ENCODE assay signal across 18 cellular contexts in the genomic region with DNA sequence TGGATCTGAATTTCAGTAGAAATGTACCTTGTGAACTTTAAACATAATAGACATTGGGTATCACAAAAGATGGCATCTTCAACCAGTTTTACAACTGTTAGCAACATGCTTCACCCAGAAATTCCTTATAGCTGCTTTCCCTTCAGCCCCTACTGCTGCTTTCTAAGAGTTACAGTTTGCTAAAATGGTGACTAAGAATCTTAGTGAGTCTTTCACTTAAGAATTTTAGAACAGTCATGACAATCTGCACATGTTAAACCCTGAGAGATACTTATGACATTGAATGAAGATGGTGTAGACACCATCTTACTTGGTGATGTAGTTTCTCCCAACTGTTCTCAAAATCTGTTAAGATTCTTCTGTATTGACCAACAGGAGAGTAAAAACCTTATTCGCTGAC.
DNase-seq lines count a peak whose midpoint lies in the region; ATAC-seq and TF ChIP-seq lines count a peak whose summit lies in the region.
"Had no signal": no experiment of that assay in that cellular context is flagged by ENCODE, and none has a peak within 500 bp of the region (broad histone marks: within the 10 kb centered on the region; RNA-seq: fewer than 3 reads in every experiment).

No MANE protein-coding gene starts in this region.

- no peak for TF ChIP-seq RAD21 in SK-N-SH (IDR thresholded peaks at IDR 0.05; ENCODE audit: low read length)

- WGBS in SK-N-SH (ENCODE audit: low lambda C conversion rate), result 91% methylated on average over 1 of the region's 1 CpG

- TF ChIP-seq CTCF in SK-N-SH (IDR thresholded peaks at IDR 0.05) (no peak), PC-3 (conservative IDR thresholded peaks at IDR 0.05; ENCODE audit: low read depth, low read length) (no peak), epithelial cell of esophagus (IDR thresholded peaks at IDR 0.05; ENCODE audit: insufficient read depth, low read depth, low read length, missing control alignments) (no peak)

- TF ChIP-seq EP300 in SK-N-SH (IDR thresholded peaks at IDR 0.05; ENCODE audit: borderline replicate concordance in 1 of 2, low read depth in 1 of 2, low read length in 1 of 2), result no peak

- H3K27me3 ChIP-seq in SK-N-SH (ENCODE audit: insufficient read depth) (no peaks in the 10 kb centered on the region), PC-3 (ENCODE audit: low read length) (no peaks in the 10 kb centered on the region), MG63 (no peaks in the 10 kb centered on the region)

- H2AFZ ChIP-seq in SK-N-SH (ENCODE audit: low read depth) (no peak overlapping the region), PC-3 (ENCODE audit: low read length) (no peak overlapping the region)

- no peak overlapping the region for H3K4me2 ChIP-seq in SK-N-SH
- H3K4me2 ChIP-seq in PC-3 (ENCODE audit: low read length), result no peak overlapping the region

- no peaks in the 10 kb centered on the region for H3K9me2 ChIP-seq in SK-N-SH
- no peaks in the 10 kb centered on the region for H3K9me2 ChIP-seq in PC-3 (replicated peaks; ENCODE audit: low read length)

- H4K20me1 ChIP-seq in SK-N-SH (ENCODE audit: insufficient read depth), result no peaks in the 10 kb centered on the region
- no peaks in the 10 kb centered on the region for H4K20me1 ChIP-seq in PC-3 (ENCODE audit: low read length)

- H3K27ac ChIP-seq in SK-N-SH (ENCODE audit: low read depth in 2 of 2, low read length in 1 of 2) (no peak overlapping the region), PC-3 (ENCODE audit: low read length) (no peak overlapping the region)
- H3K27ac ChIP-seq: 22Rv1, C4-2B, RWPE1 had no signal

- no peaks in the 10 kb centered on the region for H3F3A ChIP-seq in SK-N-SH (replicated peaks; ENCODE audit: insufficient read depth)
- H3F3A ChIP-seq in PC-3 (ENCODE audit: low read length, unreplicated experiment), result no peaks in the 10 kb centered on the region

- CTCF ChIA-PET in SK-N-SH (lab: Yijun Ruan, JAX), result interaction anchor here (0.6 kb wide), 1 partner anchor 113 kb away, joined by 3 read pairs; no protein-coding TSS in a partner anchor
- CTCF ChIA-PET in PC-3 (lab: Charles Lee), result interaction anchor here (0.7 kb wide), 1 partner anchor 915 kb away, joined by 4 read pairs; no protein-coding TSS in a partner anchor

- BruUV-seq in PC-3 (replicated peaks; lab: Mats Ljungman, UMichigan), result no TSS peak

- no peaks in the 10 kb centered on the region for H3K79me2 ChIP-seq in SK-N-SH (ENCODE audit: insufficient read depth)
- no peaks in the 10 kb centered on the region for H3K79me2 ChIP-seq in PC-3 (ENCODE audit: low read length)

- intact Hi-C loops in PC-3 (cut with micrococcal nuclease), result no loop called here

- DNase-seq in SK-N-SH, result no peak
- peak; percentile 41 for DNase-seq in PC-3
- DNase-seq in epithelial cell of esophagus (ENCODE audit: low read depth), result peak; percentile 41
- DNase-seq in renal cortical epithelial cell (ENCODE audit: low read depth), result peak; percentile 23
- DNase-seq in stimulated activated CD4-positive, alpha-beta T cell treated with anti-CD3 and anti-CD28 coated beads, Interleukin-4, amount 100 ng/mL, for 24 hours, result no peak
- DNase-seq in SIG-M5 treated with dmso at 0.1 percent for 504 hours (lab: John Stamatoyannopoulos, UW; ENCODE audit: unreplicated experiment), result no peak
- no peak for DNase-seq in MG63
- DNase-seq: COR-L47, GF-D8, GOT3, KG1, NCI-H1092 treated with DMSO at 0.1 percent for 48 hours, NCI-H1694, NCI-H2107 had no signal

- H3K36me3 ChIP-seq in SK-N-SH (replicated peaks in 1 of 2; ENCODE audit: control insufficient read depth in 1 of 2, insufficient read depth in 2 of 2, low read length in 1 of 2) (no peaks in the 10 kb centered on the region), PC-3 (ENCODE audit: low read depth, low read length) (no peaks in the 10 kb centered on the region), MG63 (no peaks in the 10 kb centered on the region)

- POLR2A ChIA-PET in SK-N-SH (lab: Yijun Ruan, JAX), result no interaction called here
- POLR2A ChIA-PET in PC-3 (lab: Charles Lee; ENCODE audit: unreplicated experiment), result no interaction called here

- H3K9ac ChIP-seq in SK-N-SH (no peak overlapping the region), PC-3 (ENCODE audit: low read length) (no peak overlapping the region)

- H3K4me3 ChIP-seq in SK-N-SH (ENCODE audit: low read depth in 2 of 2, low read length in 1 of 2) (no peak overlapping the region), PC-3 (ENCODE audit: low read length) (no peak overlapping the region), epithelial cell of esophagus (ENCODE audit: low read length) (no peak overlapping the region), MG63 (no peak overlapping the region)

- H3K4me1 ChIP-seq in SK-N-SH (ENCODE audit: control insufficient read depth in 1 of 2, insufficient read depth in 2 of 2, low read depth in 1 of 2, low read length in 1 of 2) (no peaks in the 10 kb centered on the region), PC-3 (ENCODE audit: insufficient read depth, low read length) (peaks cover 6% of the 10 kb centered on the region)

- H3K9me3 ChIP-seq in SK-N-SH (no peaks in the 10 kb centered on the region), PC-3 (ENCODE audit: low read length) (no peaks in the 10 kb centered on the region), MG63 (no peaks in the 10 kb centered on the region)

- ATAC-seq in SK-N-SH treated with all-trans-retinoic acid at 6 μM for 48 hours, result peak; percentile 40; the same call in 1 of the 3 replicates
- ATAC-seq in PC-3, result no peak

TF ChIP-seq in SK-N-SH treated with all-trans-retinoic acid at 6 μM for 48 hours, 23 proteins besides CTCF, POLR2A, EP300 and RAD21:
- TF ChIP-seq ISL1 (CRISPR knock-in tag; IDR thresholded peaks at IDR 0.05) (no peak), ZC3H10 (CRISPR knock-in tag; IDR thresholded peaks at IDR 0.05) (no peak), PPARA (CRISPR knock-in tag; IDR thresholded peaks at IDR 0.05; ENCODE audit: borderline replicate concordance) (no peak), ZNF70 (CRISPR knock-in tag; IDR thresholded peaks at IDR 0.05) (no peak)
- TF ChIP-seq, protein P1, sequence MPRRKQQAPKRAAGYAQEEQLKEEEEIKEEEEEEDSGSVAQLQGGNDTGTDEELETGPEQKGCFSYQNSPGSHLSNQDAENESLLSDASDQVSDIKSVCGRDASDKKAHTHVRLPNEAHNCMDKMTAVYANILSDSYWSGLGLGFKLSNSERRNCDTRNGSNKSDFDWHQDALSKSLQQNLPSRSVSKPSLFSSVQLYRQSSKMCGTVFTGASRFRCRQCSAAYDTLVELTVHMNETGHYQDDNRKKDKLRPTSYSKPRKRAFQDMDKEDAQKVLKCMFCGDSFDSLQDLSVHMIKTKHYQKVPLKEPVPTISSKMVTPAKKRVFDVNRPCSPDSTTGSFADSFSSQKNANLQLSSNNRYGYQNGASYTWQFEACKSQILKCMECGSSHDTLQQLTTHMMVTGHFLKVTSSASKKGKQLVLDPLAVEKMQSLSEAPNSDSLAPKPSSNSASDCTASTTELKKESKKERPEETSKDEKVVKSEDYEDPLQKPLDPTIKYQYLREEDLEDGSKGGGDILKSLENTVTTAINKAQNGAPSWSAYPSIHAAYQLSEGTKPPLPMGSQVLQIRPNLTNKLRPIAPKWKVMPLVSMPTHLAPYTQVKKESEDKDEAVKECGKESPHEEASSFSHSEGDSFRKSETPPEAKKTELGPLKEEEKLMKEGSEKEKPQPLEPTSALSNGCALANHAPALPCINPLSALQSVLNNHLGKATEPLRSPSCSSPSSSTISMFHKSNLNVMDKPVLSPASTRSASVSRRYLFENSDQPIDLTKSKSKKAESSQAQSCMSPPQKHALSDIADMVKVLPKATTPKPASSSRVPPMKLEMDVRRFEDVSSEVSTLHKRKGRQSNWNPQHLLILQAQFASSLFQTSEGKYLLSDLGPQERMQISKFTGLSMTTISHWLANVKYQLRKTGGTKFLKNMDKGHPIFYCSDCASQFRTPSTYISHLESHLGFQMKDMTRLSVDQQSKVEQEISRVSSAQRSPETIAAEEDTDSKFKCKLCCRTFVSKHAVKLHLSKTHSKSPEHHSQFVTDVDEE (CRISPR knock-in tag; IDR thresholded peaks at IDR 0.05), result no peak

TF ChIP-seq in SK-N-SH, 30 proteins besides CTCF, POLR2A, EP300 and RAD21 (continues in another document):
- TF ChIP-seq FOSL2 (IDR thresholded peaks at IDR 0.05; ENCODE audit: borderline replicate concordance, low read depth), result no peak
- TF ChIP-seq, protein P2, sequence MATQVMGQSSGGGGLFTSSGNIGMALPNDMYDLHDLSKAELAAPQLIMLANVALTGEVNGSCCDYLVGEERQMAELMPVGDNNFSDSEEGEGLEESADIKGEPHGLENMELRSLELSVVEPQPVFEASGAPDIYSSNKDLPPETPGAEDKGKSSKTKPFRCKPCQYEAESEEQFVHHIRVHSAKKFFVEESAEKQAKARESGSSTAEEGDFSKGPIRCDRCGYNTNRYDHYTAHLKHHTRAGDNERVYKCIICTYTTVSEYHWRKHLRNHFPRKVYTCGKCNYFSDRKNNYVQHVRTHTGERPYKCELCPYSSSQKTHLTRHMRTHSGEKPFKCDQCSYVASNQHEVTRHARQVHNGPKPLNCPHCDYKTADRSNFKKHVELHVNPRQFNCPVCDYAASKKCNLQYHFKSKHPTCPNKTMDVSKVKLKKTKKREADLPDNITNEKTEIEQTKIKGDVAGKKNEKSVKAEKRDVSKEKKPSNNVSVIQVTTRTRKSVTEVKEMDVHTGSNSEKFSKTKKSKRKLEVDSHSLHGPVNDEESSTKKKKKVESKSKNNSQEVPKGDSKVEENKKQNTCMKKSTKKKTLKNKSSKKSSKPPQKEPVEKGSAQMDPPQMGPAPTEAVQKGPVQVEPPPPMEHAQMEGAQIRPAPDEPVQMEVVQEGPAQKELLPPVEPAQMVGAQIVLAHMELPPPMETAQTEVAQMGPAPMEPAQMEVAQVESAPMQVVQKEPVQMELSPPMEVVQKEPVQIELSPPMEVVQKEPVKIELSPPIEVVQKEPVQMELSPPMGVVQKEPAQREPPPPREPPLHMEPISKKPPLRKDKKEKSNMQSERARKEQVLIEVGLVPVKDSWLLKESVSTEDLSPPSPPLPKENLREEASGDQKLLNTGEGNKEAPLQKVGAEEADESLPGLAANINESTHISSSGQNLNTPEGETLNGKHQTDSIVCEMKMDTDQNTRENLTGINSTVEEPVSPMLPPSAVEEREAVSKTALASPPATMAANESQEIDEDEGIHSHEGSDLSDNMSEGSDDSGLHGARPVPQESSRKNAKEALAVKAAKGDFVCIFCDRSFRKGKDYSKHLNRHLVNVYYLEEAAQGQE (IDR thresholded peaks at IDR 0.05; ENCODE audit: low read depth, low read length), result no peak
- no peak for TF ChIP-seq NFIC (IDR thresholded peaks at IDR 0.05; ENCODE audit: borderline replicate concordance)
- TF ChIP-seq GABPA (IDR thresholded peaks at IDR 0.05; ENCODE audit: low read depth), result no peak
- no peak for TF ChIP-seq TAF1 (IDR thresholded peaks at IDR 0.05; ENCODE audit: borderline replicate concordance, low read depth, low read length)
- TF ChIP-seq TEAD4 (IDR thresholded peaks at IDR 0.05; ENCODE audit: borderline replicate concordance, insufficient read depth), result no peak
- no peak for TF ChIP-seq FOXM1 (IDR thresholded peaks at IDR 0.05; ENCODE audit: low read depth)

Comparison
In these comparisons a context has a peak if more than half of its experiments do, and no peak if none do; other contexts are left out.
1. DNase-seq: peak in PC-3 (single experiment), epithelial cell of esophagus (single experiment) and renal cortical epithelial cell (single experiment); none in SK-N-SH (single experiment), stimulated activated CD4-positive, alpha-beta T cell treated with anti-CD3 and anti-CD28 coated beads, Interleukin-4, amount 100 ng/mL, for 24 hours (single experiment), SIG-M5 treated with dmso at 0.1 percent for 504 hours (single experiment) and MG63 (single experiment).